In genomic region chr12:24926080-24926479, GRCh38 we compare ENCODE assay signal across 1 cellular context. TPM values are rescaled to one million over a fixed set of nuclear protein-coding genes. Genes with fewer than 3 reads are reported as not detected.
"Had no signal": no experiment of that assay in that cellular context is flagged by ENCODE, and none has a peak within 500 bp of the region (broad histone marks: within the 10 kb centered on the region; RNA-seq: fewer than 3 reads in every experiment).

No MANE protein-coding gene starts in this region.

RNA-seq across cellular contexts. Expression of gene BCAT1, which starts 22.8 kb away (rescaled TPM):
- polyA plus RNA-seq: naive thymus-derived CD8-positive, alpha-beta T cell had no signal
